In the genomic region with DNA sequence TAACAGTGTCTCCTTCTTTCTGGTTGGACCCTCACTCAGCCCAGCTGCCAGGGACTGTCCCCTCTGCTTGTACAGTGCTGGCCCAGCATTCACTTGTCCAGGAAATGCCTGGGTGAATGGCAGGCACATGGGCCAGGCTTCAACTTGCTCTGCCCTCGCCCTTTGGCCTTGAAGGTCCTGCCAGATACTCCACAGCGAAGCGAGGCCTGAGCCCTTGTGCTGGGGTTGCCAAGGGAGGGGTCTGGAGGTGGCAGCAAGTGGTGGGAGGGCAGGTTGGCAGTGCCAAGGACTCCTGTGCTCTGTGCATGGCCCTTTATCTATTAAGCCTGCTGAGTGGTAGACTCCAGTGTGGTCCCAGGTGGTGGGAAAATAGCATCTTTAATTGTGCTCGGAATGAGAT, we compare ENCODE assay signal across 21 cellular contexts.
"Had no signal": no experiment of that assay in that cellular context is flagged by ENCODE, and none has a peak within 500 bp of the region (broad histone marks: within the 10 kb centered on the region; RNA-seq: fewer than 3 reads in every experiment).

No MANE protein-coding gene starts in this region.

- H3K4me3 ChIP-seq: gastroesophageal sphincter, heart left ventricle, psoas muscle, sigmoid colon, thyroid gland had no signal

- H3K9me3 ChIP-seq: gastroesophageal sphincter, heart left ventricle, psoas muscle, sigmoid colon, thyroid gland had no signal

- H3K4me1 ChIP-seq: thyroid gland had no signal

- H3K9me3 Mint-ChIP-seq: activated CD4-positive, alpha-beta memory T cell treated with anti-CD3 and anti-CD28 coated beads, Interleukin-2, amount 10 ng/mL, durations not matched to agents 7 days and 5 days; activated naive CD4-positive, alpha-beta T cell treated with anti-CD3 and anti-CD28 coated beads, Interleukin-2, amount 10 ng/mL, durations not matched to agents 7 days and 5 days; activated naive CD8-positive, alpha-beta T cell treated with anti-CD3 and anti-CD28 coated beads, Interleukin-2, amount 50 U/mL, for 24 hours; activated T-cell treated with anti-CD3 and anti-CD28 coated beads, Interleukin-2, amount 50 U/mL, for 24 hours; activated T-helper 2 cell treated with anti-CD3 and anti-CD28 coated beads, Interferon-gamma antibody, Interleukin-2, Interleukin-4, amounts not matched to agents 10 μg/mL and 5 μg/mL and 100 μg/mL, durations not matched to agents 14 hours and 24 hours and 36 hours; dendritic cell treated with granulocyte-macrophage colony-stimulating factor and Interleukin-4, amounts not matched to agents 40 ng/mL and 50 ng/mL, for 4 days; neural crest cell; T-helper 2 cell treated with Interferon-gamma antibody and Interleukin-4, amounts not matched to agents 5 μg/mL and 100 μg/mL, for 36 hours had no signal

- ATAC-seq: activated naive CD8-positive, alpha-beta T cell treated with anti-CD3 and anti-CD28 coated beads, Interleukin-2, amount 50 U/mL, for 24 hours; esophagus mucosa; gastroesophageal sphincter; heart left ventricle; left colon had no signal

- H3K27me3 Mint-ChIP-seq: activated naive CD8-positive, alpha-beta T cell treated with anti-CD3 and anti-CD28 coated beads, Interleukin-2, amount 50 U/mL, for 24 hours had no signal

- H3K27ac Mint-ChIP-seq: activated CD4-positive, alpha-beta memory T cell treated with anti-CD3 and anti-CD28 coated beads, Interleukin-2, amount 10 ng/mL, durations not matched to agents 7 days and 5 days; activated naive CD4-positive, alpha-beta T cell treated with anti-CD3 and anti-CD28 coated beads, Interleukin-2, amount 10 ng/mL, durations not matched to agents 7 days and 5 days; activated naive CD8-positive, alpha-beta T cell treated with anti-CD3 and anti-CD28 coated beads, Interleukin-2, amount 50 U/mL, for 24 hours; activated T-cell treated with anti-CD3 and anti-CD28 coated beads, Interleukin-2, amount 50 U/mL, for 24 hours; activated T-helper 2 cell treated with anti-CD3 and anti-CD28 coated beads, Interferon-gamma antibody, Interleukin-2, Interleukin-4, amounts not matched to agents 10 μg/mL and 5 μg/mL and 100 μg/mL, durations not matched to agents 14 hours and 24 hours and 36 hours; dendritic cell treated with granulocyte-macrophage colony-stimulating factor and Interleukin-4, amounts not matched to agents 40 ng/mL and 50 ng/mL, for 4 days; T-helper 2 cell treated with Interferon-gamma antibody and Interleukin-4, amounts not matched to agents 5 μg/mL and 100 μg/mL, for 36 hours had no signal

- H3K27me3 ChIP-seq: gastroesophageal sphincter, heart left ventricle, sigmoid colon, thyroid gland had no signal

- H3K4me1 Mint-ChIP-seq: activated CD4-positive, alpha-beta memory T cell treated with anti-CD3 and anti-CD28 coated beads, Interleukin-2, amount 10 ng/mL, durations not matched to agents 7 days and 5 days had no signal

- H3K27ac ChIP-seq: gastroesophageal sphincter, psoas muscle, thyroid gland had no signal

- DNase-seq: activated CD4-positive, alpha-beta memory T cell treated with anti-CD3 and anti-CD28 coated beads, Interleukin-2, amount 10 ng/mL, durations not matched to agents 7 days and 5 days; activated CD4-positive, alpha-beta T cell treated with anti-CD3 and anti-CD28 coated beads for 48 hours; activated CD4-positive, CD25-positive, alpha-beta regulatory T cell; activated naive CD4-positive, alpha-beta T cell treated with anti-CD3 and anti-CD28 coated beads, Interleukin-2, amount 10 ng/mL, durations not matched to agents 7 days and 5 days; activated naive CD8-positive, alpha-beta T cell treated with anti-CD3 and anti-CD28 coated beads, Interleukin-2, amount 50 U/mL, for 24 hours; activated T-cell treated with anti-CD3 and anti-CD28 coated beads, Interleukin-2, amount 50 U/mL, for 24 hours; anterior cingulate cortex; effector CD8-positive, alpha-beta T cell; left colon; psoas muscle; sigmoid colon; stimulated activated naive CD4-positive, alpha-beta T cell; SW 1271; thyroid gland had no signal

- H3K4me3 Mint-ChIP-seq: activated CD4-positive, alpha-beta memory T cell treated with anti-CD3 and anti-CD28 coated beads, Interleukin-2, amount 10 ng/mL, durations not matched to agents 7 days and 5 days; activated naive CD4-positive, alpha-beta T cell treated with anti-CD3 and anti-CD28 coated beads, Interleukin-2, amount 10 ng/mL, durations not matched to agents 7 days and 5 days; activated naive CD8-positive, alpha-beta T cell treated with anti-CD3 and anti-CD28 coated beads, Interleukin-2, amount 50 U/mL, for 24 hours; activated T-cell treated with anti-CD3 and anti-CD28 coated beads, Interleukin-2, amount 50 U/mL, for 24 hours; dendritic cell treated with granulocyte-macrophage colony-stimulating factor and Interleukin-4, amounts not matched to agents 40 ng/mL and 50 ng/mL, for 4 days; neural crest cell; T-helper 2 cell treated with Interferon-gamma antibody and Interleukin-4, amounts not matched to agents 5 μg/mL and 100 μg/mL, for 36 hours had no signal

- H3K36me3 Mint-ChIP-seq: activated naive CD4-positive, alpha-beta T cell treated with anti-CD3 and anti-CD28 coated beads, Interleukin-2, amount 10 ng/mL, durations not matched to agents 7 days and 5 days had no signal

- H3K36me3 ChIP-seq: gastroesophageal sphincter, heart left ventricle, sigmoid colon, thyroid gland had no signal
